Comparison of ENCODE assay signal across 1 cellular context in genomic region chr6:57316581-57317059, GRCh38.
A peak's percentile ranks its signal among the peaks of the same experiment; 100 is the strongest.
TF ChIP-seq lines count a peak whose summit lies in the region.

No MANE protein-coding gene starts in this region.

TF ChIP-seq in HepG2, 621 proteins besides CTCF, POLR2A, EP300 and RAD21 (continued from another document and continues in another):
- TF ChIP-seq BCL6 (CRISPR knock-in tag; IDR thresholded peaks at IDR 0.05) (0 out of 2 replicates have a peak, but pooled peaks have one; percentile 6), SP4 (CRISPR knock-in tag; IDR thresholded peaks at IDR 0.05) (0 out of 2 replicates have a peak, but pooled peaks have one; percentile 15), ZNF3 (CRISPR knock-in tag; IDR thresholded peaks at IDR 0.05) (peak; percentile 13; the same call in 1 of the 2 replicates), IRF9 (CRISPR knock-in tag; IDR thresholded peaks at IDR 0.05; ENCODE audit: borderline replicate concordance) (no peak), ZNF343 (CRISPR knock-in tag; IDR thresholded peaks at IDR 0.05) (no peak), ZNF574 (CRISPR knock-in tag; IDR thresholded peaks at IDR 0.05) (peak; percentile 45; the same call in 1 of the 2 replicates), ZBTB7B (CRISPR knock-in tag; IDR thresholded peaks at IDR 0.05) (no peak; the same call in 1 of the 2 replicates), RXRB (CRISPR knock-in tag; IDR thresholded peaks at IDR 0.05; ENCODE audit: borderline replicate concordance) (peak; percentile 33; the same call in 1 of the 2 replicates), HIVEP1 (CRISPR knock-in tag; IDR thresholded peaks at IDR 0.05) (no peak), PPARG (CRISPR knock-in tag; conservative IDR thresholded peaks at IDR 0.05) (0 out of 2 replicates have a peak, but pooled peaks have one; percentile 29), ARID5B (CRISPR knock-in tag; IDR thresholded peaks at IDR 0.05) (peak; percentile 33; the same call in 1 of the 2 replicates), THRA (CRISPR knock-in tag; IDR thresholded peaks at IDR 0.05; ENCODE audit: borderline replicate concordance) (peak; percentile 29; the same call in 1 of the 2 replicates), SALL1 (CRISPR knock-in tag; IDR thresholded peaks at IDR 0.05) (peak; percentile 60; the same call in 1 of the 2 replicates), DMAP1 (CRISPR knock-in tag; IDR thresholded peaks at IDR 0.05) (peak; percentile 24), ZNF329 (CRISPR knock-in tag; IDR thresholded peaks at IDR 0.05; ENCODE audit: low read depth) (no peak), PITX1 (CRISPR knock-in tag; IDR thresholded peaks at IDR 0.05) (peak; percentile 23; the same call in 1 of the 2 replicates), PAXIP1 (CRISPR knock-in tag; conservative IDR thresholded peaks at IDR 0.05) (0 out of 2 replicates have a peak, but pooled peaks have one; percentile 8), RXRA (CRISPR knock-in tag; IDR thresholded peaks at IDR 0.05) (peak; percentile 28; the same call in 1 of the 2 replicates), TBX2 (CRISPR knock-in tag; IDR thresholded peaks at IDR 0.05; ENCODE audit: borderline replicate concordance) (no peak), POGZ (CRISPR knock-in tag; IDR thresholded peaks at IDR 0.05) (peak; percentile 54), EED (CRISPR knock-in tag; IDR thresholded peaks at IDR 0.05) (peak; percentile 79), ZKSCAN1 (IDR thresholded peaks at IDR 0.05; ENCODE audit: low read length) (no peak), ZFX (CRISPR knock-in tag; IDR thresholded peaks at IDR 0.05; ENCODE audit: low read depth) (0 out of 2 replicates have a peak, but pooled peaks have one; percentile 15), ZNF619 (CRISPR knock-in tag; IDR thresholded peaks at IDR 0.05) (0 out of 2 replicates have a peak, but pooled peaks have one; percentile 48), ZBTB44 (CRISPR knock-in tag; IDR thresholded peaks at IDR 0.05) (0 out of 2 replicates have a peak, but pooled peaks have one; percentile 38), PHF21A (CRISPR knock-in tag; IDR thresholded peaks at IDR 0.05) (0 out of 2 replicates have a peak, but pooled peaks have one; percentile 0), ZNF614 (CRISPR knock-in tag; IDR thresholded peaks at IDR 0.05; ENCODE audit: borderline replicate concordance) (peak; percentile 48; the same call in 1 of the 2 replicates), TFDP1 (CRISPR knock-in tag; IDR thresholded peaks at IDR 0.05; ENCODE audit: borderline replicate concordance) (peak; percentile 63; the same call in 1 of the 2 replicates), ZNF12 (CRISPR knock-in tag; IDR thresholded peaks at IDR 0.05) (0 out of 2 replicates have a peak, but pooled peaks have one; percentile 7), RBM39 (IDR thresholded peaks at IDR 0.05; ENCODE audit: low read depth, low read length, poor library complexity, severe bottlenecking) (no peak), ZNF563 (CRISPR knock-in tag; IDR thresholded peaks at IDR 0.05) (peak; percentile 52; the same call in 1 of the 2 replicates), EEA1 (CRISPR knock-in tag; IDR thresholded peaks at IDR 0.05; ENCODE audit: borderline replicate concordance) (no peak), GPN1 (CRISPR knock-in tag; IDR thresholded peaks at IDR 0.05; ENCODE audit: borderline replicate concordance) (no peak), ZNF224 (CRISPR knock-in tag; IDR thresholded peaks at IDR 0.05) (peak; percentile 27; the same call in 1 of the 2 replicates), ZNF678 (CRISPR knock-in tag; IDR thresholded peaks at IDR 0.05) (no peak), HOXD1 (CRISPR knock-in tag; IDR thresholded peaks at IDR 0.05) (no peak), TEAD3 (CRISPR knock-in tag; optimal IDR thresholded peaks at IDR 0.05; ENCODE audit: borderline replicate concordance) (peak; percentile 73), SOX13 (IDR thresholded peaks at IDR 0.05) (no peak), SOX13 (CRISPR knock-in tag; conservative IDR thresholded peaks at IDR 0.05 in 1 of 2, IDR thresholded peaks at IDR 0.05 in 1 of 2) (peak in 1 of 2 experiments; percentile 36; a peak in 1 of 4 replicates), THAP11 (CRISPR knock-in tag; IDR thresholded peaks at IDR 0.05) (peak; percentile 73), ZBTB37 (CRISPR knock-in tag; IDR thresholded peaks at IDR 0.05) (no peak), KAT8 (CRISPR knock-in tag; IDR thresholded peaks at IDR 0.05) (peak; percentile 64; the same call in 1 of the 2 replicates), SRSF9 (IDR thresholded peaks at IDR 0.05; ENCODE audit: borderline replicate concordance, insufficient read depth, low read depth, low read length, poor library complexity, severe bottlenecking) (no peak), GATAD2A (CRISPR knock-in tag; IDR thresholded peaks at IDR 0.05) (peak; percentile 36; the same call in 1 of the 2 replicates), KMT2B (CRISPR knock-in tag; IDR thresholded peaks at IDR 0.05) (peak; percentile 37; the same call in 1 of the 2 replicates), XRCC5 (optimal IDR thresholded peaks at IDR 0.05; ENCODE audit: low read length) (peak; percentile 67), KDM2A (CRISPR knock-in tag; IDR thresholded peaks at IDR 0.05; ENCODE audit: borderline replicate concordance, low read depth) (peak; percentile 82), ZNF558 (CRISPR knock-in tag; IDR thresholded peaks at IDR 0.05; ENCODE audit: borderline replicate concordance) (no peak), SMC3 (IDR thresholded peaks at IDR 0.05; ENCODE audit: low read length) (peak; percentile 90)
